In the genomic region with DNA sequence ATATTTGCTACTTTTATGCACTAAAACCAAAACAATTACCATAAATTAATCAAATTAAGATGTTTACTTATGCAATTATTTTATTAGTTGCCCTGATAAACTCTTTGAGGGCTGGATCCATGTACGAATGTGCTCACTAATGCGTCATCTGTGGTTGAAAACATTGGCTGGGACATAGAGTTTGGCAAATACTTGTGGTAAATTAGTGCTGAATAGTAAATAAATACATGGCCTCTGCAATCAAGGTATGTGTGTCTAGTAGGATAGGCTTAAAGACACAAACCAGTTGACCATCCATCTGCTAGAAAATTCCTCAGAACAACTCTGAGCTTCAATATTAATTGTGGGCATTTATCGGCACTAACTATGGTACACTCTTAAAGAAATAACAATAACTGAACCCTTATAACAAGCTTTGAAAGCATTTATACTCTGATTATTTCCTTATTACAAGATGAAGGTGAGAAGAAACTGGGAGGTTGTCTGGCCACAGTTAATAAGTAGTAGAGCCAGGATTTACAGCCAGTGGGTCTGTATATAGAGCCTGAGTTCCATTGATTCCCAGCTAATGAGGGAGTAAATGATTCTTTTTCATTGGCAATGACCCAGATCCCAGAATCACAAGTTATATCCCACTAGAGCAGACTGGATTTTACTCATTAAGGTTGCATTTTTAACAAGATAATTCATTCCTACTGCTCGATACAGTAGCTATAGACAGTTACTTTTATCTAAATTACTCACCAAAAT, we compare ENCODE assay signal across 1 cellular context.
TF ChIP-seq lines count a peak whose summit lies in the region.

No MANE protein-coding gene starts in this region.

TF ChIP-seq in GM23338, 12 proteins besides CTCF, POLR2A, EP300 and RAD21 (continued from another document):
- TF ChIP-seq, protein P1, sequence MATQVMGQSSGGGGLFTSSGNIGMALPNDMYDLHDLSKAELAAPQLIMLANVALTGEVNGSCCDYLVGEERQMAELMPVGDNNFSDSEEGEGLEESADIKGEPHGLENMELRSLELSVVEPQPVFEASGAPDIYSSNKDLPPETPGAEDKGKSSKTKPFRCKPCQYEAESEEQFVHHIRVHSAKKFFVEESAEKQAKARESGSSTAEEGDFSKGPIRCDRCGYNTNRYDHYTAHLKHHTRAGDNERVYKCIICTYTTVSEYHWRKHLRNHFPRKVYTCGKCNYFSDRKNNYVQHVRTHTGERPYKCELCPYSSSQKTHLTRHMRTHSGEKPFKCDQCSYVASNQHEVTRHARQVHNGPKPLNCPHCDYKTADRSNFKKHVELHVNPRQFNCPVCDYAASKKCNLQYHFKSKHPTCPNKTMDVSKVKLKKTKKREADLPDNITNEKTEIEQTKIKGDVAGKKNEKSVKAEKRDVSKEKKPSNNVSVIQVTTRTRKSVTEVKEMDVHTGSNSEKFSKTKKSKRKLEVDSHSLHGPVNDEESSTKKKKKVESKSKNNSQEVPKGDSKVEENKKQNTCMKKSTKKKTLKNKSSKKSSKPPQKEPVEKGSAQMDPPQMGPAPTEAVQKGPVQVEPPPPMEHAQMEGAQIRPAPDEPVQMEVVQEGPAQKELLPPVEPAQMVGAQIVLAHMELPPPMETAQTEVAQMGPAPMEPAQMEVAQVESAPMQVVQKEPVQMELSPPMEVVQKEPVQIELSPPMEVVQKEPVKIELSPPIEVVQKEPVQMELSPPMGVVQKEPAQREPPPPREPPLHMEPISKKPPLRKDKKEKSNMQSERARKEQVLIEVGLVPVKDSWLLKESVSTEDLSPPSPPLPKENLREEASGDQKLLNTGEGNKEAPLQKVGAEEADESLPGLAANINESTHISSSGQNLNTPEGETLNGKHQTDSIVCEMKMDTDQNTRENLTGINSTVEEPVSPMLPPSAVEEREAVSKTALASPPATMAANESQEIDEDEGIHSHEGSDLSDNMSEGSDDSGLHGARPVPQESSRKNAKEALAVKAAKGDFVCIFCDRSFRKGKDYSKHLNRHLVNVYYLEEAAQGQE (IDR thresholded peaks at IDR 0.05; ENCODE audit: unreplicated experiment), result no peak
- no peak for TF ChIP-seq JUNB (IDR thresholded peaks at IDR 0.05; ENCODE audit: unreplicated experiment)
- TF ChIP-seq ZNF331 (CRISPR knock-in tag; IDR thresholded peaks at IDR 0.05; ENCODE audit: low read depth), result no peak
- TF ChIP-seq POLR2AphosphoS5 (IDR thresholded peaks at IDR 0.05; ENCODE audit: low read depth), result no peak
